In genomic region chr16:56477096-56477878, GRCh38 we compare ENCODE assay signal across 10 cellular contexts. TPM values are rescaled to one million over a fixed set of nuclear protein-coding genes. Genes with fewer than 3 reads are reported as not detected.
DNase-seq lines count a peak whose midpoint lies in the region; ATAC-seq, FAIRE-seq and TF ChIP-seq lines count a peak whose summit lies in the region.
"Had no signal": no experiment of that assay in that cellular context is flagged by ENCODE, and none has a peak within 500 bp of the region (broad histone marks: within the 10 kb centered on the region; RNA-seq: fewer than 3 reads in every experiment).

No MANE protein-coding gene starts in this region.

- CTCF ChIA-PET in activated CD4-positive, alpha-beta T cell treated with anti-CD3 and anti-CD28 coated beads for 36 hours (lab: Charles Lee) = no interaction called here
- CTCF ChIA-PET in RWPE1 (lab: Yijun Ruan, JAX) = no interaction called here

- peaks cover 43% of the 10 kb centered on the region for H3K36me3 Mint-ChIP-seq in activated CD4-positive, alpha-beta T cell treated with anti-CD3 and anti-CD28 coated beads for 36 hours (ENCODE audit: low read depth)

- H3K4me3 ChIP-seq in epithelial cell of esophagus (ENCODE audit: low read length) (no peak overlapping the region), skeletal muscle satellite cell (ENCODE audit: low read length) (no peak overlapping the region)
- H3K4me3 ChIP-seq: BLaER1 had no signal

- H3K4me1 Mint-ChIP-seq in activated CD4-positive, alpha-beta T cell treated with anti-CD3 and anti-CD28 coated beads for 36 hours = peaks cover 24% of the 10 kb centered on the region

- peaks cover 23% of the 10 kb centered on the region for H3K4me1 ChIP-seq in skeletal muscle satellite cell (ENCODE audit: control insufficient read depth, insufficient read depth, low read length)
- H3K4me1 ChIP-seq: BLaER1 had no signal

- no peak for TF ChIP-seq POLR2A in GM12891 (IDR thresholded peaks at IDR 0.05; ENCODE audit: low read depth, low read length)

- POLR2A ChIA-PET in activated CD4-positive, alpha-beta T cell treated with anti-CD3 and anti-CD28 coated beads for 36 hours (lab: Charles Lee) = no interaction called here
- POLR2A ChIA-PET in RWPE1 (lab: Yijun Ruan, JAX; ENCODE audit: low non-redundant PET) = no interaction called here

- H3K27me3 ChIP-seq in skeletal muscle satellite cell (ENCODE audit: control insufficient read depth, insufficient read depth, low read length) = no peaks in the 10 kb centered on the region
- H3K27me3 ChIP-seq: BLaER1 had no signal

- H3K9me3 ChIP-seq in skeletal muscle satellite cell (replicated peaks; ENCODE audit: low read length) = no peaks in the 10 kb centered on the region
- H3K9me3 ChIP-seq: BLaER1 had no signal

- intact Hi-C loops in activated CD4-positive, alpha-beta T cell treated with anti-CD3 and anti-CD28 coated beads for 36 hours (cut with DNase I, micrococcal nuclease) = loop anchor here in 1 of 2 experiments (2.0 kb wide), 1 partner anchor 24 kb away; no protein-coding TSS in a partner anchor

- H3K4me2 ChIP-seq in skeletal muscle satellite cell (ENCODE audit: low read length) = peak overlapping the region; percentile 6
- H3K4me2 ChIP-seq: BLaER1 had no signal

- no peak for FAIRE-seq in GM12891 (lab: Jason Lieb, UNC)

- peak; percentile 38 for DNase-seq in activated CD4-positive, alpha-beta T cell treated with anti-CD3 and anti-CD28 coated beads for 36 hours
- no peak for DNase-seq in activated CD4-positive, alpha-beta T cell treated with anti-CD3 and anti-CD28 coated beads for 1 hour
- DNase-seq in RWPE1 (ENCODE audit: low spot score) = peak; percentile 69
- peak; percentile 81 for DNase-seq in epithelial cell of esophagus (ENCODE audit: low read depth)
- DNase-seq in GM12891 (ENCODE audit: insufficient read length, low spot score) = no peak
- no peak for DNase-seq in SK-N-DZ (ENCODE audit: low spot score)
- DNase-seq: NCI-H1930 had no signal

- peak overlapping the region; percentile 78 for H3K27ac Mint-ChIP-seq in activated CD4-positive, alpha-beta T cell treated with anti-CD3 and anti-CD28 coated beads for 36 hours

- H3K9ac ChIP-seq in skeletal muscle satellite cell (ENCODE audit: low read depth, low read length) = no peak overlapping the region
- H3K9ac ChIP-seq: BLaER1 had no signal

- H3K9me3 Mint-ChIP-seq in activated CD4-positive, alpha-beta T cell treated with anti-CD3 and anti-CD28 coated beads for 36 hours (ENCODE audit: low read depth) = no peaks in the 10 kb centered on the region

- ATAC-seq in activated CD4-positive, alpha-beta T cell treated with anti-CD3 and anti-CD28 coated beads for 36 hours = peak; percentile 90
- no peak for ATAC-seq in HG03025 (IDR thresholded peaks at IDR 0.05; ENCODE audit: low FRiP score, unreplicated experiment)

- TF ChIP-seq CTCF in RWPE1 (conservative IDR thresholded peaks at IDR 0.05; ENCODE audit: low read depth) = no peak
- TF ChIP-seq CTCF in epithelial cell of esophagus (IDR thresholded peaks at IDR 0.05; ENCODE audit: insufficient read depth, low read depth, low read length, missing control alignments) = no peak

- H3K4me3 Mint-ChIP-seq in activated CD4-positive, alpha-beta T cell treated with anti-CD3 and anti-CD28 coated beads for 36 hours = no peak overlapping the region

- peaks cover 60% of the 10 kb centered on the region for H3K36me3 ChIP-seq in skeletal muscle satellite cell (ENCODE audit: insufficient read depth, low read length)

- H3K27me3 Mint-ChIP-seq in activated CD4-positive, alpha-beta T cell treated with anti-CD3 and anti-CD28 coated beads for 36 hours = no peaks in the 10 kb centered on the region

- peak overlapping the region; percentile 70 for H3K27ac ChIP-seq in RWPE1
- H3K27ac ChIP-seq: BLaER1 had no signal

TF ChIP-seq in GM12891, 5 proteins besides CTCF, POLR2A, EP300 and RAD21:
- TF ChIP-seq POLR2AphosphoS5 (IDR thresholded peaks at IDR 0.05; ENCODE audit: low read depth, low read length) = no peak
- no peak for TF ChIP-seq SPI1 (IDR thresholded peaks at IDR 0.05; ENCODE audit: low read depth, low read length)
- no peak for TF ChIP-seq POU2F2 (IDR thresholded peaks at IDR 0.05; ENCODE audit: low read depth, low read length)
- TF ChIP-seq PAX5 (IDR thresholded peaks at IDR 0.05; ENCODE audit: insufficient read depth, low read length, severe bottlenecking) = no peak
- TF ChIP-seq TAF1 (IDR thresholded peaks at IDR 0.05; ENCODE audit: low read depth, low read length) = no peak

RNA-seq across cellular contexts. Expression of gene OGFOD1, which starts 25.9 kb away (rescaled TPM):
- 10 to 100 TPM; 56.2 to 64.1 TPM for total RNA-seq in activated CD4-positive, alpha-beta T cell treated with anti-CD3 and anti-CD28 coated beads for 36 hours
- total RNA-seq in skeletal muscle satellite cell (2012; rRNA removed) = 76.6 and 77.8 TPM in 2 replicates
- 39.4 TPM for polyA plus RNA-seq in GM12891 (2012; ENCODE audit: low read depth, missing spikeins)
- polyA plus RNA-seq in SK-N-DZ (2014; cell fraction: cytosol; rRNA removed) = 90.0 and 153 TPM in 2 replicates
- polyA plus RNA-seq in SK-N-DZ (2014; cell fraction: nucleus; rRNA removed) = 32.6 and 38.4 TPM in 2 replicates

RNA-seq across cellular contexts. Expression of gene NUDT21, which starts 26.2 kb away (rescaled TPM):
- total RNA-seq in activated CD4-positive, alpha-beta T cell treated with anti-CD3 and anti-CD28 coated beads for 36 hours = 100 to 1,000 TPM; 333 to 349 TPM
- total RNA-seq in skeletal muscle satellite cell (2012; rRNA removed) = 60.7 and 79.1 TPM in 2 replicates
- polyA plus RNA-seq in GM12891 (2012; ENCODE audit: low read depth, missing spikeins) = 91.6 TPM
- polyA plus RNA-seq in SK-N-DZ (2014; cell fraction: cytosol; rRNA removed) = 178 and 181 TPM in 2 replicates
- polyA plus RNA-seq in SK-N-DZ (2014; cell fraction: nucleus; rRNA removed) = 75.6 and 80.7 TPM in 2 replicates

RNA-seq across cellular contexts. Expression of gene BBS2, which starts 42.5 kb away (rescaled TPM):
- total RNA-seq in activated CD4-positive, alpha-beta T cell treated with anti-CD3 and anti-CD28 coated beads for 36 hours = 10 to 100 TPM; 15.4 to 23.2 TPM
- total RNA-seq in skeletal muscle satellite cell (2012; rRNA removed) = 35.2 and 35.6 TPM in 2 replicates
- polyA plus RNA-seq in GM12891 (2012; ENCODE audit: low read depth, missing spikeins) = 11.7 TPM
- polyA plus RNA-seq in SK-N-DZ (2014; cell fraction: cytosol; rRNA removed) = 50.0 and 51.4 TPM in 2 replicates
- polyA plus RNA-seq in SK-N-DZ (2014; cell fraction: nucleus; rRNA removed) = 109 and 118 TPM in 2 replicates

RNA-seq across cellular contexts. Expression of gene AMFR, which starts 51.9 kb away (rescaled TPM):
- total RNA-seq in activated CD4-positive, alpha-beta T cell treated with anti-CD3 and anti-CD28 coated beads for 36 hours = 10 to 100 TPM; 34.0 to 48.0 TPM
- 140 and 160 TPM in 2 replicates for total RNA-seq in skeletal muscle satellite cell (2012; rRNA removed)
- polyA plus RNA-seq in GM12891 (2012; ENCODE audit: low read depth, missing spikeins) = 30.4 TPM
- 43.9 and 50.9 TPM in 2 replicates for polyA plus RNA-seq in SK-N-DZ (2014; cell fraction: cytosol; rRNA removed)
- polyA plus RNA-seq in SK-N-DZ (2014; cell fraction: nucleus; rRNA removed) = 26.5 and 38.2 TPM in 2 replicates

Comparison
In these comparisons a context has a peak if more than half of its experiments do, and no peak if none do; other contexts are left out.
1. DNase-seq: peak in activated CD4-positive, alpha-beta T cell treated with anti-CD3 and anti-CD28 coated beads for 36 hours (single experiment), RWPE1 (single experiment) and epithelial cell of esophagus (single experiment); none in activated CD4-positive, alpha-beta T cell treated with anti-CD3 and anti-CD28 coated beads for 1 hour (single experiment), GM12891 (single experiment) and SK-N-DZ (single experiment).